Comparison of ENCODE assay signal across 1 cellular context in the genomic region with DNA sequence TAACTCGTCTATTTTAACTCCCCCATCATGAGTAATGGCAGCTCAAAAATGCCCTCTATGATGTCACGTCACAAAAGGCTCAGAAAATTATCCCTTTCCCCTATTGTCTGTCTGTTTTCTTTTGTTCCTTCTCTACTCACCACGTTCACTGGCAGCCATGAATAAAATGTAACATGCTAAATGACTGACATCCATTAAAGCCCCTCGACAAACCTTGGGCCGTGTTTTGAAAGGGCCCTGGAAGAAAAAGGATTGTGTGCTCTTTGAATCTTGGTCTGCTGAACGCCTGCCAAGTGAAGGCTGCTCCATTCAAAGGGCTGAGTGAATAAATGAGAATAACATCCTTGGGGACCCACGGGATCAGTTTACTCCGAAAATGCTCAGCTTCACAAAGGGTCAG.
TF ChIP-seq lines count a peak whose summit lies in the region.

No MANE protein-coding gene starts in this region.

TF ChIP-seq in H1, 55 proteins besides CTCF, POLR2A, EP300 and RAD21:
- TF ChIP-seq, protein P1, sequence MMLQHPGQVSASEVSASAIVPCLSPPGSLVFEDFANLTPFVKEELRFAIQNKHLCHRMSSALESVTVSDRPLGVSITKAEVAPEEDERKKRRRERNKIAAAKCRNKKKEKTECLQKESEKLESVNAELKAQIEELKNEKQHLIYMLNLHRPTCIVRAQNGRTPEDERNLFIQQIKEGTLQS (IDR thresholded peaks at IDR 0.05; ENCODE audit: insufficient read depth, low read depth, low read length) = no peak
- TF ChIP-seq TEAD4 (IDR thresholded peaks at IDR 0.05; ENCODE audit: low read depth, low read length) = no peak
- TF ChIP-seq NRF1 (IDR thresholded peaks at IDR 0.05; ENCODE audit: low read depth, low read length) = no peak
- no peak for TF ChIP-seq SP1 (IDR thresholded peaks at IDR 0.05; ENCODE audit: low read depth, low read length)
- TF ChIP-seq NANOG (IDR thresholded peaks at IDR 0.05; ENCODE audit: insufficient read depth, low read depth, low read length, poor library complexity, severe bottlenecking) = no peak
- no peak for TF ChIP-seq SP2 (IDR thresholded peaks at IDR 0.05; ENCODE audit: low read length)
- TF ChIP-seq, protein P2, sequence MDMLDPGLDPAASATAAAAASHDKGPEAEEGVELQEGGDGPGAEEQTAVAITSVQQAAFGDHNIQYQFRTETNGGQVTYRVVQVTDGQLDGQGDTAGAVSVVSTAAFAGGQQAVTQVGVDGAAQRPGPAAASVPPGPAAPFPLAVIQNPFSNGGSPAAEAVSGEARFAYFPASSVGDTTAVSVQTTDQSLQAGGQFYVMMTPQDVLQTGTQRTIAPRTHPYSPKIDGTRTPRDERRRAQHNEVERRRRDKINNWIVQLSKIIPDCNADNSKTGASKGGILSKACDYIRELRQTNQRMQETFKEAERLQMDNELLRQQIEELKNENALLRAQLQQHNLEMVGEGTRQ (IDR thresholded peaks at IDR 0.05; ENCODE audit: low read length) = no peak
- TF ChIP-seq TCF12 (IDR thresholded peaks at IDR 0.05; ENCODE audit: low read depth, low read length) = no peak
- TF ChIP-seq, protein P3, sequence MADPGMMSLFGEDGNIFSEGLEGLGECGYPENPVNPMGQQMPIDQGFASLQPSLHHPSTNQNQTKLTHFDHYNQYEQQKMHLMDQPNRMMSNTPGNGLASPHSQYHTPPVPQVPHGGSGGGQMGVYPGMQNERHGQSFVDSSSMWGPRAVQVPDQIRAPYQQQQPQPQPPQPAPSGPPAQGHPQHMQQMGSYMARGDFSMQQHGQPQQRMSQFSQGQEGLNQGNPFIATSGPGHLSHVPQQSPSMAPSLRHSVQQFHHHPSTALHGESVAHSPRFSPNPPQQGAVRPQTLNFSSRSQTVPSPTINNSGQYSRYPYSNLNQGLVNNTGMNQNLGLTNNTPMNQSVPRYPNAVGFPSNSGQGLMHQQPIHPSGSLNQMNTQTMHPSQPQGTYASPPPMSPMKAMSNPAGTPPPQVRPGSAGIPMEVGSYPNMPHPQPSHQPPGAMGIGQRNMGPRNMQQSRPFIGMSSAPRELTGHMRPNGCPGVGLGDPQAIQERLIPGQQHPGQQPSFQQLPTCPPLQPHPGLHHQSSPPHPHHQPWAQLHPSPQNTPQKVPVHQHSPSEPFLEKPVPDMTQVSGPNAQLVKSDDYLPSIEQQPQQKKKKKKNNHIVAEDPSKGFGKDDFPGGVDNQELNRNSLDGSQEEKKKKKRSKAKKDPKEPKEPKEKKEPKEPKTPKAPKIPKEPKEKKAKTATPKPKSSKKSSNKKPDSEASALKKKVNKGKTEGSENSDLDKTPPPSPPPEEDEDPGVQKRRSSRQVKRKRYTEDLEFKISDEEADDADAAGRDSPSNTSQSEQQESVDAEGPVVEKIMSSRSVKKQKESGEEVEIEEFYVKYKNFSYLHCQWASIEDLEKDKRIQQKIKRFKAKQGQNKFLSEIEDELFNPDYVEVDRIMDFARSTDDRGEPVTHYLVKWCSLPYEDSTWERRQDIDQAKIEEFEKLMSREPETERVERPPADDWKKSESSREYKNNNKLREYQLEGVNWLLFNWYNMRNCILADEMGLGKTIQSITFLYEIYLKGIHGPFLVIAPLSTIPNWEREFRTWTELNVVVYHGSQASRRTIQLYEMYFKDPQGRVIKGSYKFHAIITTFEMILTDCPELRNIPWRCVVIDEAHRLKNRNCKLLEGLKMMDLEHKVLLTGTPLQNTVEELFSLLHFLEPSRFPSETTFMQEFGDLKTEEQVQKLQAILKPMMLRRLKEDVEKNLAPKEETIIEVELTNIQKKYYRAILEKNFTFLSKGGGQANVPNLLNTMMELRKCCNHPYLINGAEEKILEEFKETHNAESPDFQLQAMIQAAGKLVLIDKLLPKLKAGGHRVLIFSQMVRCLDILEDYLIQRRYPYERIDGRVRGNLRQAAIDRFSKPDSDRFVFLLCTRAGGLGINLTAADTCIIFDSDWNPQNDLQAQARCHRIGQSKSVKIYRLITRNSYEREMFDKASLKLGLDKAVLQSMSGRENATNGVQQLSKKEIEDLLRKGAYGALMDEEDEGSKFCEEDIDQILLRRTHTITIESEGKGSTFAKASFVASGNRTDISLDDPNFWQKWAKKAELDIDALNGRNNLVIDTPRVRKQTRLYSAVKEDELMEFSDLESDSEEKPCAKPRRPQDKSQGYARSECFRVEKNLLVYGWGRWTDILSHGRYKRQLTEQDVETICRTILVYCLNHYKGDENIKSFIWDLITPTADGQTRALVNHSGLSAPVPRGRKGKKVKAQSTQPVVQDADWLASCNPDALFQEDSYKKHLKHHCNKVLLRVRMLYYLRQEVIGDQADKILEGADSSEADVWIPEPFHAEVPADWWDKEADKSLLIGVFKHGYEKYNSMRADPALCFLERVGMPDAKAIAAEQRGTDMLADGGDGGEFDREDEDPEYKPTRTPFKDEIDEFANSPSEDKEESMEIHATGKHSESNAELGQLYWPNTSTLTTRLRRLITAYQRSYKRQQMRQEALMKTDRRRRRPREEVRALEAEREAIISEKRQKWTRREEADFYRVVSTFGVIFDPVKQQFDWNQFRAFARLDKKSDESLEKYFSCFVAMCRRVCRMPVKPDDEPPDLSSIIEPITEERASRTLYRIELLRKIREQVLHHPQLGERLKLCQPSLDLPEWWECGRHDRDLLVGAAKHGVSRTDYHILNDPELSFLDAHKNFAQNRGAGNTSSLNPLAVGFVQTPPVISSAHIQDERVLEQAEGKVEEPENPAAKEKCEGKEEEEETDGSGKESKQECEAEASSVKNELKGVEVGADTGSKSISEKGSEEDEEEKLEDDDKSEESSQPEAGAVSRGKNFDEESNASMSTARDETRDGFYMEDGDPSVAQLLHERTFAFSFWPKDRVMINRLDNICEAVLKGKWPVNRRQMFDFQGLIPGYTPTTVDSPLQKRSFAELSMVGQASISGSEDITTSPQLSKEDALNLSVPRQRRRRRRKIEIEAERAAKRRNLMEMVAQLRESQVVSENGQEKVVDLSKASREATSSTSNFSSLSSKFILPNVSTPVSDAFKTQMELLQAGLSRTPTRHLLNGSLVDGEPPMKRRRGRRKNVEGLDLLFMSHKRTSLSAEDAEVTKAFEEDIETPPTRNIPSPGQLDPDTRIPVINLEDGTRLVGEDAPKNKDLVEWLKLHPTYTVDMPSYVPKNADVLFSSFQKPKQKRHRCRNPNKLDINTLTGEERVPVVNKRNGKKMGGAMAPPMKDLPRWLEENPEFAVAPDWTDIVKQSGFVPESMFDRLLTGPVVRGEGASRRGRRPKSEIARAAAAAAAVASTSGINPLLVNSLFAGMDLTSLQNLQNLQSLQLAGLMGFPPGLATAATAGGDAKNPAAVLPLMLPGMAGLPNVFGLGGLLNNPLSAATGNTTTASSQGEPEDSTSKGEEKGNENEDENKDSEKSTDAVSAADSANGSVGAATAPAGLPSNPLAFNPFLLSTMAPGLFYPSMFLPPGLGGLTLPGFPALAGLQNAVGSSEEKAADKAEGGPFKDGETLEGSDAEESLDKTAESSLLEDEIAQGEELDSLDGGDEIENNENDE (IDR thresholded peaks at IDR 0.05; ENCODE audit: insufficient replicate concordance, low read length) = no peak
- TF ChIP-seq TAF7 (optimal IDR thresholded peaks at IDR 0.05; ENCODE audit: borderline replicate concordance, low read depth, low read length) = no peak
- TF ChIP-seq, protein P4, sequence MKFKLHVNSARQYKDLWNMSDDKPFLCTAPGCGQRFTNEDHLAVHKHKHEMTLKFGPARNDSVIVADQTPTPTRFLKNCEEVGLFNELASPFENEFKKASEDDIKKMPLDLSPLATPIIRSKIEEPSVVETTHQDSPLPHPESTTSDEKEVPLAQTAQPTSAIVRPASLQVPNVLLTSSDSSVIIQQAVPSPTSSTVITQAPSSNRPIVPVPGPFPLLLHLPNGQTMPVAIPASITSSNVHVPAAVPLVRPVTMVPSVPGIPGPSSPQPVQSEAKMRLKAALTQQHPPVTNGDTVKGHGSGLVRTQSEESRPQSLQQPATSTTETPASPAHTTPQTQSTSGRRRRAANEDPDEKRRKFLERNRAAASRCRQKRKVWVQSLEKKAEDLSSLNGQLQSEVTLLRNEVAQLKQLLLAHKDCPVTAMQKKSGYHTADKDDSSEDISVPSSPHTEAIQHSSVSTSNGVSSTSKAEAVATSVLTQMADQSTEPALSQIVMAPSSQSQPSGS (IDR thresholded peaks at IDR 0.05; ENCODE audit: low read length) = no peak
- no peak for TF ChIP-seq RBBP5 (IDR thresholded peaks at IDR 0.05; ENCODE audit: borderline replicate concordance, low read depth, low read length)
- no peak for TF ChIP-seq RNF2 (IDR thresholded peaks at IDR 0.05; ENCODE audit: borderline replicate concordance, low read depth, low read length, missing control alignments, poor library complexity, severe bottlenecking)
- TF ChIP-seq BACH1 (IDR thresholded peaks at IDR 0.05; ENCODE audit: low read length) = no peak
- TF ChIP-seq CEBPB (IDR thresholded peaks at IDR 0.05; ENCODE audit: low read depth, low read length) = no peak
